ENCODE assay signal across 17 cellular contexts in genomic region chr3:171943262-171944108, GRCh38.
"Had no signal": no experiment of that assay in that cellular context is flagged by ENCODE, and none has a peak within 500 bp of the region (broad histone marks: within the 10 kb centered on the region; RNA-seq: fewer than 3 reads in every experiment).

No MANE protein-coding gene starts in this region.

- H3K9me3 ChIP-seq: breast epithelium, heart left ventricle, tibial artery, uterus had no signal

- H3K27ac Mint-ChIP-seq: activated CD4-positive, alpha-beta T cell treated with anti-CD3 and anti-CD28 coated beads, Interleukin-2, amount 10 ng/mL, durations not matched to agents 7 days and 5 days; naive thymus-derived CD4-positive, alpha-beta T cell had no signal

- H3K4me3 Mint-ChIP-seq: activated CD4-positive, alpha-beta T cell treated with anti-CD3 and anti-CD28 coated beads, Interleukin-2, amount 10 ng/mL, durations not matched to agents 7 days and 5 days; naive thymus-derived CD4-positive, alpha-beta T cell had no signal

- H3K9me3 Mint-ChIP-seq: activated CD4-positive, alpha-beta T cell treated with anti-CD3 and anti-CD28 coated beads, Interleukin-2, amount 10 ng/mL, durations not matched to agents 7 days and 5 days had no signal

- ATAC-seq: heart left ventricle; left cardiac atrium; naive thymus-derived CD4-positive, alpha-beta T cell had no signal

- H3K4me1 Mint-ChIP-seq: activated CD4-positive, alpha-beta T cell treated with anti-CD3 and anti-CD28 coated beads, Interleukin-2, amount 10 ng/mL, durations not matched to agents 7 days and 5 days; naive thymus-derived CD4-positive, alpha-beta T cell had no signal

- H3K27ac ChIP-seq: breast epithelium, heart left ventricle, tibial artery had no signal

- H3K4me1 ChIP-seq: breast epithelium, uterus had no signal

- DNase-seq: activated CD4-positive, alpha-beta T cell treated with anti-CD3 and anti-CD28 coated beads, Interleukin-2, amount 10 ng/mL, durations not matched to agents 7 days and 5 days; activated CD4-positive, CD25-positive, alpha-beta regulatory T cell; activated CD8-positive, alpha-beta memory T cell treated with anti-CD3 and anti-CD28 coated beads for 24 hours; activated naive CD4-positive, alpha-beta T cell; aorta; cerebellar nuclear complex; effector CD8-positive, alpha-beta T cell; heart left ventricle; left cardiac atrium; naive thymus-derived CD4-positive, alpha-beta T cell; stimulated activated CD4-positive, alpha-beta T cell treated with anti-CD3 and anti-CD28 coated beads, Interleukin-15, amount 100 ng/mL, for 24 hours; stimulated activated CD4-positive, alpha-beta T cell treated with anti-CD3 and anti-CD28 coated beads, Interleukin-4, amount 100 ng/mL, for 1 hour; stimulated activated naive CD4-positive, alpha-beta T cell; T-helper 2 cell; tibial artery; uterus had no signal

- H3K4me3 ChIP-seq: breast epithelium, heart left ventricle, tibial artery, uterus had no signal

- H3K27me3 ChIP-seq: breast epithelium, heart left ventricle, tibial artery, uterus had no signal

- H3K36me3 ChIP-seq: breast epithelium, heart left ventricle, tibial artery, uterus had no signal
